In genomic region chr7:158789842-158790241, GRCh38 we compare ENCODE assay signal across 17 cellular contexts. TPM values are rescaled to one million over a fixed set of nuclear protein-coding genes. Genes with fewer than 3 reads are reported as not detected.
A peak's percentile ranks its signal among the peaks of the same experiment; 100 is the strongest.
DNase-seq lines count a peak whose midpoint lies in the region; ATAC-seq, FAIRE-seq and TF ChIP-seq lines count a peak whose summit lies in the region.
"Had no signal": no experiment of that assay in that cellular context is flagged by ENCODE, and none has a peak within 500 bp of the region (broad histone marks: within the 10 kb centered on the region; RNA-seq: fewer than 3 reads in every experiment).

No MANE protein-coding gene starts in this region.

- WGBS in right cardiac atrium = 89% methylated on average over 11 of the region's 11 CpGs
- WGBS in K562 (ENCODE audit: insufficient coverage, low coverage, missing lambda C conversion rate) = 82% methylated on average over 11 of the region's 11 CpGs

- peaks cover 12 to 60% (median 31%) of the 10 kb centered on the region in 5 donors for H3K36me3 Mint-ChIP-seq in naive thymus-derived CD4-positive, alpha-beta T cell

- no peak for TF ChIP-seq EP300 in K562 (IDR thresholded peaks at IDR 0.05; ENCODE audit: low read length)

- no peaks in the 10 kb centered on the region for H3K4me1 ChIP-seq in right cardiac atrium (ENCODE audit: control insufficient read depth, insufficient read depth, low read length)
- peaks cover 0 to 3% of the 10 kb centered on the region in 2 experiments; a peak in 1 of 5 replicates for H3K4me1 ChIP-seq in K562 (replicated peaks in 1 of 2; ENCODE audit: control insufficient read depth in 2 of 2, insufficient read depth in 2 of 2, low read length in 2 of 2)
- no peaks in the 10 kb centered on the region for H3K4me1 ChIP-seq in naive thymus-derived CD4-positive, alpha-beta T cell (ENCODE audit: control insufficient read depth in 2 of 2, insufficient read depth in 2 of 2, low read length in 2 of 2)
- H3K4me1 ChIP-seq: Peyer's patch had no signal

- no peak overlapping the region for H3K27ac ChIP-seq in right cardiac atrium (ENCODE audit: low read length)
- no peak overlapping the region for H3K27ac ChIP-seq in K562 (ENCODE audit: extremely low read depth, low read depth, low read length)
- H3K27ac ChIP-seq in naive thymus-derived CD4-positive, alpha-beta T cell (ENCODE audit: low read depth, low read length) = no peak overlapping the region
- H3K27ac ChIP-seq: Peyer's patch had no signal

- no peak overlapping the region for H2AFZ ChIP-seq in K562 (ENCODE audit: low read depth, low read length)

- H3K9ac ChIP-seq in K562 (ENCODE audit: insufficient read depth in 1 of 2, low read depth in 2 of 2, low read length in 2 of 2) = no peak overlapping the region

- no peak overlapping the region for H3K4me2 ChIP-seq in K562 (ENCODE audit: insufficient read depth, low read length)

- no peaks in the 10 kb centered on the region for H3K27me3 ChIP-seq in right cardiac atrium (ENCODE audit: control insufficient read depth, insufficient read depth)
- no peaks in the 10 kb centered on the region for H3K27me3 ChIP-seq in K562 (ENCODE audit: control insufficient read depth in 2 of 2, insufficient read depth in 2 of 2, low read length in 2 of 2)
- H3K27me3 ChIP-seq in naive thymus-derived CD4-positive, alpha-beta T cell (ENCODE audit: control insufficient read depth in 2 of 2, insufficient read depth in 2 of 2, low read length in 2 of 2) = no peaks in the 10 kb centered on the region
- H3K27me3 ChIP-seq: Peyer's patch had no signal

- no peak for TF ChIP-seq CTCF in K562 (IDR thresholded peaks at IDR 0.05 in 2 of 3, conservative IDR thresholded peaks at IDR 0.05 in 1 of 3; ENCODE audit: insufficient read depth in 2 of 3, low read depth in 1 of 3, low read length in 3 of 3)

- intact Hi-C loops in right cardiac atrium (cut with DNase I) (no loop called here), left ventricle myocardium superior (cut with micrococcal nuclease) (loop anchor here (5.0 kb wide), 1 partner anchor 32 kb away; no protein-coding TSS in a partner anchor), K562 (cut with micrococcal nuclease) (no loop called here)
- intact Hi-C loops in naive thymus-derived CD4-positive, alpha-beta T cell (cut with micrococcal nuclease) = no loop called here

- no peak for TF ChIP-seq RAD21 in K562 (CRISPR knock-in tag; conservative IDR thresholded peaks at IDR 0.05 in 1 of 2, IDR thresholded peaks at IDR 0.05 in 1 of 2)

- H3K79me2 ChIP-seq in K562 (ENCODE audit: control insufficient read depth, insufficient read depth, low read length) = no peaks in the 10 kb centered on the region

- ATAC-seq in right cardiac atrium (peak; percentile 52 to 68), left ventricle myocardium superior (no peak), K562 (peak; percentile 90), GM18517 (IDR thresholded peaks at IDR 0.05; ENCODE audit: unreplicated experiment) (no peak)
- ATAC-seq in naive thymus-derived CD4-positive, alpha-beta T cell = peak; percentile 33
- ATAC-seq: Right ventricle myocardium inferior had no signal

- no peaks in the 10 kb centered on the region for H4K20me1 ChIP-seq in K562 (replicated peaks; ENCODE audit: control insufficient read depth, insufficient read depth, low read length)

- CTCF ChIA-PET in K562 (lab: Yijun Ruan, JAX; ENCODE audit: low intra/inter-chr PET ratio) = no interaction called here
- CTCF ChIA-PET in naive thymus-derived CD4-positive, alpha-beta T cell (lab: Charles Lee) = no interaction called here

- H3K4me1 Mint-ChIP-seq in naive thymus-derived CD4-positive, alpha-beta T cell = peaks cover 4 to 16% (median 7%) of the 10 kb centered on the region in 7 donors

- POLR2A ChIA-PET in K562 (lab: Yijun Ruan, JAX) = no interaction called here
- POLR2A ChIA-PET in naive thymus-derived CD4-positive, alpha-beta T cell (lab: Charles Lee) = interaction anchor here (1.1 kb wide), 1 partner anchor 74 kb away, joined by 3 read pairs; no protein-coding TSS in a partner anchor

- peak overlapping the region in 3 of 9 donors; percentile 9 to 85 (median 51) for H3K27ac Mint-ChIP-seq in naive thymus-derived CD4-positive, alpha-beta T cell

- no peaks in the 10 kb centered on the region for H3K27me3 Mint-ChIP-seq in naive thymus-derived CD4-positive, alpha-beta T cell
- H3K27me3 Mint-ChIP-seq: CD8-positive, alpha-beta memory T cell had no signal

- H3K9me3 ChIP-seq in right cardiac atrium (ENCODE audit: control insufficient read depth, low read length) (no peaks in the 10 kb centered on the region), K562 (replicated peaks; ENCODE audit: control insufficient read depth, insufficient read depth, low read depth, low read length) (no peaks in the 10 kb centered on the region)
- H3K9me3 ChIP-seq in naive thymus-derived CD4-positive, alpha-beta T cell (ENCODE audit: control insufficient read depth in 2 of 3, low read length in 3 of 3) = no peaks in the 10 kb centered on the region
- H3K9me3 ChIP-seq: HAP-1, Peyer's patch had no signal

- H3K9me1 ChIP-seq in K562 (ENCODE audit: control insufficient read depth, insufficient read depth, low read length) = no peaks in the 10 kb centered on the region

- H3K36me3 ChIP-seq in K562 (ENCODE audit: control insufficient read depth, insufficient read depth, low read length) = peaks cover 76% of the 10 kb centered on the region
- H3K36me3 ChIP-seq in naive thymus-derived CD4-positive, alpha-beta T cell (ENCODE audit: control insufficient read depth in 2 of 3, insufficient read depth in 3 of 3, low read length in 3 of 3) = peaks cover 13 to 71% (median 23%) of the 10 kb centered on the region in 3 experiments

- no peak for DNase-seq in right cardiac atrium
- no peak for DNase-seq in left ventricle myocardium superior
- peak in 3 of 4 experiments; percentile 33 to 66 (median 55) for DNase-seq in K562 (ENCODE audit: extremely low read depth in 1 of 4, low spot score in 3 of 4)
- DNase-seq in naive thymus-derived CD4-positive, alpha-beta T cell = no peak
- no peak for DNase-seq in activated CD8-positive, alpha-beta memory T cell treated with anti-CD3 and anti-CD28 coated beads, Interleukin-2, amount 50 U/mL, for 48 hours
- DNase-seq in activated CD4-positive, alpha-beta T cell treated with anti-CD3 and anti-CD28 coated beads for 4 hours = no peak
- DNase-seq: CD8-positive, alpha-beta memory T cell; NCI-H1105 treated with DMSO at 0.1 percent for 48 hours; NCI-H1694 treated with DMSO at 0.1 percent for 48 hours; Peyer's patch had no signal

- no peaks in the 10 kb centered on the region for H3K9me3 Mint-ChIP-seq in naive thymus-derived CD4-positive, alpha-beta T cell
- H3K9me3 Mint-ChIP-seq: CD8-positive, alpha-beta memory T cell had no signal

- in situ Hi-C loops in K562 (cut with MboI) = no loop called here

- H3K4me3 Mint-ChIP-seq in naive thymus-derived CD4-positive, alpha-beta T cell = no peak overlapping the region
- H3K4me3 Mint-ChIP-seq: CD8-positive, alpha-beta memory T cell had no signal

- no peak overlapping the region for H3K4me3 ChIP-seq in right cardiac atrium (ENCODE audit: low read length)
- no peak overlapping the region for H3K4me3 ChIP-seq in K562
- H3K4me3 ChIP-seq in naive thymus-derived CD4-positive, alpha-beta T cell (ENCODE audit: low read length) = no peak overlapping the region
- H3K4me3 ChIP-seq: HAP-1, Peyer's patch had no signal

- no TSS peak for BruUV-seq in K562 (replicated peaks; lab: Mats Ljungman, UMichigan)

- no peak for TF ChIP-seq POLR2A in K562 (conservative IDR thresholded peaks at IDR 0.05)

- FAIRE-seq in K562 (lab: Jason Lieb, UNC) = no peak
- FAIRE-seq: A204.1, D721Med, GM12892, GM18507 had no signal

TF ChIP-seq in K562, 482 proteins besides CTCF, POLR2A, EP300 and RAD21 (continues in another document):
- TF ChIP-seq TARDBP (IDR thresholded peaks at IDR 0.05) (no peak), MEIS2 (IDR thresholded peaks at IDR 0.05; ENCODE audit: partially characterized antibody) (no peak), ETS1 (conservative IDR thresholded peaks at IDR 0.05; ENCODE audit: control insufficient read depth, low read depth, low read length) (no peak), LARP7 (IDR thresholded peaks at IDR 0.05) (no peak), GABPB2 (CRISPR knock-in tag; conservative IDR thresholded peaks at IDR 0.05) (no peak), POLR2G (IDR thresholded peaks at IDR 0.05; ENCODE audit: low read depth, low read length) (0 out of 2 replicates have a peak, but pooled peaks have one; percentile 16), SMARCB1 (IDR thresholded peaks at IDR 0.05; ENCODE audit: insufficient read length, low read depth) (no peak)

RNA-seq across cellular contexts. Expression of gene ESYT2, which starts 39.5 kb away (rescaled TPM):
- total RNA-seq in right cardiac atrium (10 to 100 TPM; 48.2 to 84.7 (median 54.6) TPM), left ventricle myocardium superior (44.3 TPM), K562 (2014; rRNA removed) (64.7 and 68.7 TPM in 2 replicates), K562 (2014; rRNA removed; fragmentation: Illumina TruSeq; extraction: Trizol) (70.9 and 72.5 TPM in 2 replicates), K562 (2015; rRNA removed; fragmentation: Illumina TruSeq; extraction: Trizol) (63.1 and 67.1 TPM in 2 replicates), K562 (2021) (62.4 and 67.5 TPM in 2 replicates)
- polyA plus RNA-seq in right cardiac atrium (29.0 TPM), K562 (2011; rRNA removed) (57.5 and 86.9 TPM in 2 replicates), K562 (2014; fragmentation: Illumina TruSeq; extraction: Trizol) (55.5 and 58.2 TPM in 2 replicates), K562 (2014; fragmentation: Nextera tagmentation; extraction: Ambion mirVana) (1 to 10 TPM; 5.8 to 8.3 TPM), K562 (2014; rRNA removed) (44.0 and 45.2 TPM in 2 replicates)
- 111 and 160 TPM in 2 replicates for total RNA-seq in K562 (2011; cell fraction: chromatin; rRNA removed; ENCODE audit: low replicate concordance)
- total RNA-seq in K562 (2011; cell fraction: nucleolus; rRNA removed) = 87.6 and 91.1 TPM in 2 replicates
- total RNA-seq in K562 (2011; cell fraction: nucleoplasm; rRNA removed) = 118 and 155 TPM in 2 replicates
- 44.1 and 45.9 TPM in 2 replicates for polyA plus RNA-seq in K562 (2011; cell fraction: cytosol; rRNA removed)
- polyA plus RNA-seq in K562 (2011; cell fraction: nucleus; rRNA removed) = 43.3 and 60.6 TPM in 2 replicates
- 47.5 and 54.2 TPM in 2 replicates for polyA plus RNA-seq in K562 (2012)
- 119 and 154 TPM in 2 replicates for polyA minus RNA-seq in K562 (2011; rRNA and poly(A)+ RNA removed)
- 70.0 and 93.0 TPM in 2 replicates for polyA minus RNA-seq in K562 (2011; cell fraction: cytosol; rRNA and poly(A)+ RNA removed)
- polyA minus RNA-seq in K562 (2011; cell fraction: nucleus; rRNA and poly(A)+ RNA removed) = 35.4 and 43.4 TPM in 2 replicates
- 100 to 1,000 TPM; 103 to 129 (median 113) TPM for total RNA-seq in naive thymus-derived CD4-positive, alpha-beta T cell
- 10 to 100 TPM; 46.3 to 87.2 TPM for polyA plus RNA-seq in naive thymus-derived CD4-positive, alpha-beta T cell

Comparison
In these comparisons a context has a peak if more than half of its experiments do, and no peak if none do; other contexts are left out.
1. ATAC-seq: peak in right cardiac atrium (2 of 2), K562 (single experiment) and naive thymus-derived CD4-positive, alpha-beta T cell (single experiment); none in left ventricle myocardium superior (single experiment) and GM18517 (single experiment).
2. DNase-seq: peak in K562 (3 of 4); none in right cardiac atrium (0 of 3), left ventricle myocardium superior (single experiment), naive thymus-derived CD4-positive, alpha-beta T cell (0 of 9), activated CD8-positive, alpha-beta memory T cell treated with anti-CD3 and anti-CD28 coated beads, Interleukin-2, amount 50 U/mL, for 48 hours (single experiment) and activated CD4-positive, alpha-beta T cell treated with anti-CD3 and anti-CD28 coated beads for 4 hours (0 of 2).